In the genomic region with DNA sequence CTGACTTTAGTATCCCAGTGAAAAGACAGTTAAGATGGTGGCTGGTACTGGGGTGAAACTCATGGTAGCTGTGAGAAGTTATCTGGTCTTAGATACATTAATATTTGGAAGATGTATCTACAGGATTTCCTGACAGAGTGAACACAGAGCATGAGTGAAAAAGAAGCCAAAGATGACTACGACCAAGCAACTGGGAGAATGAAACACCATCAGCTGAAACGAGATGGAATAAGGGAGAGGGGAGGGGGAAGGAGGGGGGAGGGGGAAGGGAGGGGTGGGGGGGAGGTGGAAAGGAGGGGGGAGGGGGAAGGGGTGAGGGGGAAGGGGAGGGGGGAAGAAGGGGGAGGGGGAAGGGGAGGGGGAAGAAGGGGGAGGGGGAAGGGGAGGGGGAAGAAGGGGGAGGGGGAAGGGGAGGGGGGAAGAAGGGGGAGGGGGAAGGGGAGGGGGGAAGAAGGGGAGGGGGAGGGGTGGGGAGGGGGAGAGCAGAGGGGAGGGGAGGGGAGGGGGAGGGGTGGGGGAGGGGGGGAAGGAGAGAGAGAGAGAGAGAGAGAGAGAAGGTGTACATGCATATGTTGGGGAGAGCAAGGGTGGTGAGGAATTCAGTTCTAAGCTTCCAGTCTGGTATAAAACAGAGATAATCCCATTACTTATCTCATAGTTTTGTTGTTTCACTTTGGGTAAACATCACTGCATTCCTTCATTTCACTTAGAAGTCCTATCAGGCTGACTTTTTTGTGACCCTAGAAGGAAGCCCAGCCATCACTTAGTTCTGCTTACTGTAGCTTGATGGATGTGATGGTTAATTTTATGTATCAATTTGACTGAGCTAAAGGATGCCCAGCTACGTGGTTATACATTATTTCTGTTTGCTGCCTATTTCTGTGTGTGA, we compare ENCODE assay signal across 16 cellular contexts.
DNase-seq lines count a peak whose midpoint lies in the region; TF ChIP-seq lines count a peak whose summit lies in the region.
"Had no signal": no experiment of that assay in that cellular context is flagged by ENCODE, and none has a peak within 500 bp of the region (broad histone marks: within the 10 kb centered on the region; RNA-seq: fewer than 3 reads in every experiment).

No MANE protein-coding gene starts in this region.

- intact Hi-C loops in activated CD4-positive, alpha-beta T cell treated with anti-CD3 and anti-CD28 coated beads, Interleukin-2, amount 10 ng/mL, durations not matched to agents 24 days and 14 days (cut with micrococcal nuclease): no loop called here

- no peaks in the 10 kb centered on the region for H3K36me3 Mint-ChIP-seq in activated CD4-positive, alpha-beta T cell treated with anti-CD3 and anti-CD28 coated beads, Interleukin-2, amount 10 ng/mL, durations not matched to agents 24 days and 14 days (ENCODE audit: low read depth)
- no peaks in the 10 kb centered on the region for H3K36me3 Mint-ChIP-seq in nephron progenitor cell (ENCODE audit: low read depth)

- H3K27me3 Mint-ChIP-seq in activated CD4-positive, alpha-beta T cell treated with anti-CD3 and anti-CD28 coated beads, Interleukin-2, amount 10 ng/mL, durations not matched to agents 24 days and 14 days: no peaks in the 10 kb centered on the region
- H3K27me3 Mint-ChIP-seq in nephron progenitor cell (ENCODE audit: low read depth, poor library complexity): no peaks in the 10 kb centered on the region
- H3K27me3 Mint-ChIP-seq: dendritic cell treated with granulocyte-macrophage colony-stimulating factor and Interleukin-4, amounts not matched to agents 40 ng/mL and 50 ng/mL, for 4 days had no signal

- DNase-seq in activated CD4-positive, alpha-beta T cell treated with anti-CD3 and anti-CD28 coated beads, Interleukin-2, amount 10 ng/mL, durations not matched to agents 24 days and 14 days: peak; percentile 50
- DNase-seq in activated CD4-positive, alpha-beta T cell treated with anti-CD3 and anti-CD28 coated beads for 4 hours: no peak
- no peak for DNase-seq in nephron progenitor cell
- no peak for DNase-seq in DMS79 (lab: John Stamatoyannopoulos, UW)
- no peak for DNase-seq in activated CD4-positive, alpha-beta T cell treated with anti-CD3 and anti-CD28 coated beads, Interleukin-2, amount 50 U/mL, for 1 hour
- DNase-seq in activated effector memory CD4-positive, alpha-beta T cell treated with Interleukin-2 at 50 U/mL for 16 hours: no peak
- DNase-seq: activated T-cell treated with anti-CD3 and anti-CD28 coated beads for 4 hours, anterior cingulate cortex, hippocampal formation, NCI-H1092, upper lobe of right lung had no signal

- H3K4me3 Mint-ChIP-seq in activated CD4-positive, alpha-beta T cell treated with anti-CD3 and anti-CD28 coated beads, Interleukin-2, amount 10 ng/mL, durations not matched to agents 24 days and 14 days: no peak overlapping the region
- H3K4me3 Mint-ChIP-seq in nephron progenitor cell: no peak overlapping the region
- H3K4me3 Mint-ChIP-seq: dendritic cell treated with granulocyte-macrophage colony-stimulating factor and Interleukin-4, amounts not matched to agents 40 ng/mL and 50 ng/mL, for 4 days; GM23338; nephron had no signal

- no peaks in the 10 kb centered on the region for H3K36me3 ChIP-seq in KOPT-K1 (ENCODE audit: insufficient read depth, low read length)
- H3K36me3 ChIP-seq: upper lobe of right lung had no signal

- peaks cover 31% of the 10 kb centered on the region for H3K4me1 Mint-ChIP-seq in activated CD4-positive, alpha-beta T cell treated with anti-CD3 and anti-CD28 coated beads, Interleukin-2, amount 10 ng/mL, durations not matched to agents 24 days and 14 days
- H3K4me1 Mint-ChIP-seq in nephron progenitor cell: peaks cover 32% of the 10 kb centered on the region

- H3K27ac ChIP-seq in KOPT-K1 (ENCODE audit: low read depth, low read length, poor library complexity, severe bottlenecking) (peak overlapping the region; percentile 93), angular gyrus (ENCODE audit: low read depth, low read length) (peak overlapping the region; percentile 72)
- H3K27ac ChIP-seq: upper lobe of right lung had no signal

- TF ChIP-seq CTCF in nephron progenitor cell (IDR thresholded peaks at IDR 0.05): no peak

- H3K9me3 ChIP-seq in KOPT-K1 (ENCODE audit: insufficient read depth, low read length, poor library complexity, severe bottlenecking): no peaks in the 10 kb centered on the region
- H3K9me3 ChIP-seq: upper lobe of right lung had no signal

- H3K27ac Mint-ChIP-seq in activated CD4-positive, alpha-beta T cell treated with anti-CD3 and anti-CD28 coated beads, Interleukin-2, amount 10 ng/mL, durations not matched to agents 24 days and 14 days: no peak overlapping the region
- peak overlapping the region; percentile 66 for H3K27ac Mint-ChIP-seq in nephron progenitor cell
- H3K27ac Mint-ChIP-seq: dendritic cell treated with granulocyte-macrophage colony-stimulating factor and Interleukin-4, amounts not matched to agents 40 ng/mL and 50 ng/mL, for 4 days; GM23338 had no signal

- H3K9me3 Mint-ChIP-seq in activated CD4-positive, alpha-beta T cell treated with anti-CD3 and anti-CD28 coated beads, Interleukin-2, amount 10 ng/mL, durations not matched to agents 24 days and 14 days: no peaks in the 10 kb centered on the region
- H3K9me3 Mint-ChIP-seq in nephron progenitor cell: no peaks in the 10 kb centered on the region
- H3K9me3 Mint-ChIP-seq: dendritic cell treated with granulocyte-macrophage colony-stimulating factor and Interleukin-4, amounts not matched to agents 40 ng/mL and 50 ng/mL, for 4 days; nephron had no signal
